1 cellular context compared by ENCODE assay signal in the genomic region with DNA sequence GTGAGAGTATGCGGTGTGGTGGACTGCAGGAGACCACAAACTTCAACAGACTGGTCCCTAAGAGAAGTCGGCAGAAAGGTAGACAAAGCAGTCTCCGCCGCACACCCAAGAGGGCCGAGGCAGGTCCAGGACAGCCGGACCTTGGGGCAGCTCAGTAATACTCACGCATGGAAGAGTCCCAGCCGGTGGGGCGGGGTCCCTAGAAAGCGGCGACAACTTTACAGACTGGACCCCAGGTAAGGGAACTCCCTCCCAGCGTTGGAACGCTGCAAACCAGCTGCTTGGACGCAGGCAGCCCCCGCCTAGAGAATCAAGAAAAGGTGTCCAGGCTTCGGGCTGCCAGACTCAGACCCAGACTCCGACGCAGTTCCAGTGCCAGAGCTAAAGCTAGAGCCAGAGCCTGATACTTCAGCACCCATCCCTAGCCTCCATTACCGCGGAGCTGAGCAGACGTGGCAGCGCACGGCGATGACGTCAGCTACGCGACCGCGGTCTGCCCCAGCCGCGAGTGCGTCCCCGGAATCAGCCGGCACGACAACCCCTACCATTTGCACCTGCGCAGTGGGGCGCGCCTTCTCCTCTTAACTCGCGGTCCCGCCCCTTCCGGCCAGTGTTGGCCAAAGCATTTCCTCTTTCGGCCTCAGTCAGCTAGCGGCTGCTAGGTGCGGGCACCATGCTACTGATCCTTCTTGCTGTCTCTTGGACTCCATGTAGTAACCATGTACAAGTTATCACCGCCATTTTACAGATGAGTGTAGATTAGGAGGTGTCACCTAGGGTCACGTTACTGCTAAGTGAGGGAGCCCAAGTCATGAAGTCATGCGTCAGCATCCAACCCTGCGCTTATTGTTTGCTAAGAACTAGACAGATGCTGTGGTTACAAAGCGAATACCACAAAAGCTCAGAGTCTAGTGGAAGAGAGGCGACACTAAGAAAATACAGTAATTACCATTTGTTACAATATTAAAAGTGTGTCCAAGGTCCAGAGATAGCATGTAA.
TF ChIP-seq lines count a peak whose summit lies in the region.

A gene with protein sequence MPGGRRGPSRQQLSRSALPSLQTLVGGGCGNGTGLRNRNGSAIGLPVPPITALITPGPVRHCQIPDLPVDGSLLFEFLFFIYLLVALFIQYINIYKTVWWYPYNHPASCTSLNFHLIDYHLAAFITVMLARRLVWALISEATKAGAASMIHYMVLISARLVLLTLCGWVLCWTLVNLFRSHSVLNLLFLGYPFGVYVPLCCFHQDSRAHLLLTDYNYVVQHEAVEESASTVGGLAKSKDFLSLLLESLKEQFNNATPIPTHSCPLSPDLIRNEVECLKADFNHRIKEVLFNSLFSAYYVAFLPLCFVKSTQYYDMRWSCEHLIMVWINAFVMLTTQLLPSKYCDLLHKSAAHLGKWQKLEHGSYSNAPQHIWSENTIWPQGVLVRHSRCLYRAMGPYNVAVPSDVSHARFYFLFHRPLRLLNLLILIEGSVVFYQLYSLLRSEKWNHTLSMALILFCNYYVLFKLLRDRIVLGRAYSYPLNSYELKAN (minus strand): TSS at position 445 of the 999 bp plus-strand sequence. CDS start 1,541 bp downstream, outside the sequence.

TF ChIP-seq in A549, 52 proteins besides CTCF, POLR2A, EP300 and RAD21 (continued from another document):
- TF ChIP-seq, protein P1, sequence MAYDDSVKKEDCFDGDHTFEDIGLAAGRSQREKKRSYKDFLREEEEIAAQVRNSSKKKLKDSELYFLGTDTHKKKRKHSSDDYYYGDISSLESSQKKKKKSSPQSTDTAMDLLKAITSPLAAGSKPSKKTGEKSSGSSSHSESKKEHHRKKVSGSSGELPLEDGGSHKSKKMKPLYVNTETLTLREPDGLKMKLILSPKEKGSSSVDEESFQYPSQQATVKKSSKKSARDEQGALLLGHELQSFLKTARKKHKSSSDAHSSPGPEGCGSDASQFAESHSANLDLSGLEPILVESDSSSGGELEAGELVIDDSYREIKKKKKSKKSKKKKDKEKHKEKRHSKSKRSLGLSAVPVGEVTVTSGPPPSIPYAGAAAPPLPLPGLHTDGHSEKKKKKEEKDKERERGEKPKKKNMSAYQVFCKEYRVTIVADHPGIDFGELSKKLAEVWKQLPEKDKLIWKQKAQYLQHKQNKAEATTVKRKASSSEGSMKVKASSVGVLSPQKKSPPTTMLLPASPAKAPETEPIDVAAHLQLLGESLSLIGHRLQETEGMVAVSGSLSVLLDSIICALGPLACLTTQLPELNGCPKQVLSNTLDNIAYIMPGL (CRISPR knock-in tag; IDR thresholded peaks at IDR 0.05; ENCODE audit: borderline replicate concordance): no peak
- TF ChIP-seq MAZ (IDR thresholded peaks at IDR 0.05; ENCODE audit: borderline replicate concordance, low read depth, low read length): no peak
- peak; percentile 64 for TF ChIP-seq PHF8 (IDR thresholded peaks at IDR 0.05; ENCODE audit: borderline replicate concordance, low read depth)
- 0 out of 2 replicates have a peak, but pooled peaks have one; percentile 13 for TF ChIP-seq GATA3 (IDR thresholded peaks at IDR 0.05; ENCODE audit: borderline replicate concordance)
- peak; percentile 96 for TF ChIP-seq JUN (IDR thresholded peaks at IDR 0.05)
- peak; percentile 59 for TF ChIP-seq MAFK (IDR thresholded peaks at IDR 0.05; ENCODE audit: partially characterized antibody)
- no peak for TF ChIP-seq CHD2 (IDR thresholded peaks at IDR 0.05; ENCODE audit: low read length, partially characterized antibody)
- no peak for TF ChIP-seq BHLHE40 (IDR thresholded peaks at IDR 0.05; ENCODE audit: low read depth, low read length)
- TF ChIP-seq, protein P2, sequence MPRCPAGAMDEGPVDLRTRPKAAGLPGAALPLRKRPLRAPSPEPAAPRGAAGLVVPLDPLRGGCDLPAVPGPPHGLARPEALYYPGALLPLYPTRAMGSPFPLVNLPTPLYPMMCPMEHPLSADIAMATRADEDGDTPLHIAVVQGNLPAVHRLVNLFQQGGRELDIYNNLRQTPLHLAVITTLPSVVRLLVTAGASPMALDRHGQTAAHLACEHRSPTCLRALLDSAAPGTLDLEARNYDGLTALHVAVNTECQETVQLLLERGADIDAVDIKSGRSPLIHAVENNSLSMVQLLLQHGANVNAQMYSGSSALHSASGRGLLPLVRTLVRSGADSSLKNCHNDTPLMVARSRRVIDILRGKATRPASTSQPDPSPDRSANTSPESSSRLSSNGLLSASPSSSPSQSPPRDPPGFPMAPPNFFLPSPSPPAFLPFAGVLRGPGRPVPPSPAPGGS (IDR thresholded peaks at IDR 0.05): peak; percentile 97
- TF ChIP-seq MYC (IDR thresholded peaks at IDR 0.05; ENCODE audit: borderline replicate concordance, low read length): no peak; the same call in 1 of the 2 replicates
- no peak for TF ChIP-seq HEYL (CRISPR knock-in tag; IDR thresholded peaks at IDR 0.05)
- TF ChIP-seq FOSL2 (IDR thresholded peaks at IDR 0.05): no peak
- TF ChIP-seq FOSL2 (CRISPR knock-in tag; IDR thresholded peaks at IDR 0.05): peak; percentile 56
- TF ChIP-seq ZC3H11A (IDR thresholded peaks at IDR 0.05): no peak
- TF ChIP-seq FOSB (CRISPR knock-in tag; IDR thresholded peaks at IDR 0.05): peak; percentile 64; the same call in 1 of the 2 replicates
- TF ChIP-seq, protein P3, sequence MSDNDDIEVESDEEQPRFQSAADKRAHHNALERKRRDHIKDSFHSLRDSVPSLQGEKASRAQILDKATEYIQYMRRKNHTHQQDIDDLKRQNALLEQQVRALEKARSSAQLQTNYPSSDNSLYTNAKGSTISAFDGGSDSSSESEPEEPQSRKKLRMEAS (IDR thresholded peaks at IDR 0.05): peak; percentile 91
- TF ChIP-seq TFCP2L1 (CRISPR knock-in tag; IDR thresholded peaks at IDR 0.05): no peak
